Comparison of ENCODE assay signal across 19 cellular contexts in genomic region chr19:15679865-15680264, GRCh38. TPM values are rescaled to one million over a fixed set of nuclear protein-coding genes. Genes with fewer than 3 reads are reported as not detected.
"Had no signal": no experiment of that assay in that cellular context is flagged by ENCODE, and none has a peak within 500 bp of the region (broad histone marks: within the 10 kb centered on the region; RNA-seq: fewer than 3 reads in every experiment).

No MANE protein-coding gene starts in this region.

RNA-seq across cellular contexts. Expression of gene CYP4F12, which starts 7.0 kb away (rescaled TPM):
- total RNA-seq: progenitor cell of endocrine pancreas, renal cortical epithelial cell, smooth muscle cell had no signal
- polyA plus RNA-seq: naive thymus-derived CD4-positive, alpha-beta T cell; neural cell; smooth muscle cell had no signal

RNA-seq across cellular contexts. Expression of gene CYP4F3, which starts 39.2 kb away (rescaled TPM):
- total RNA-seq: progenitor cell of endocrine pancreas, smooth muscle cell had no signal
- polyA plus RNA-seq: naive thymus-derived CD4-positive, alpha-beta T cell; neural cell; smooth muscle cell had no signal

RNA-seq across cellular contexts. Expression of gene OR10H2, which starts 48.0 kb away (rescaled TPM):
- total RNA-seq: naive thymus-derived CD4-positive, alpha-beta T cell; natural killer cell; omental fat pad; ovary; progenitor cell of endocrine pancreas; psoas muscle; renal cortical epithelial cell; right cardiac atrium; sciatic nerve; smooth muscle cell; spleen; suprapubic skin; testis; upper lobe of right lung; urinary bladder; uterus had no signal
- polyA plus RNA-seq: naive thymus-derived CD4-positive, alpha-beta T cell; neural cell; ovary; psoas muscle; right cardiac atrium; smooth muscle cell; spleen; thymus; urinary bladder had no signal

RNA-seq across cellular contexts. Expression of gene OR10H3, which starts 57.9 kb away (rescaled TPM):
- total RNA-seq: naive thymus-derived CD4-positive, alpha-beta T cell; natural killer cell; omental fat pad; ovary; progenitor cell of endocrine pancreas; psoas muscle; renal cortical epithelial cell; right cardiac atrium; sciatic nerve; smooth muscle cell; spleen; suprapubic skin; testis; transverse colon; upper lobe of right lung; urinary bladder; uterus had no signal
- polyA plus RNA-seq: naive thymus-derived CD4-positive, alpha-beta T cell; neural cell; ovary; psoas muscle; right cardiac atrium; smooth muscle cell; spleen; thymus; urinary bladder had no signal
